In the genomic region with DNA sequence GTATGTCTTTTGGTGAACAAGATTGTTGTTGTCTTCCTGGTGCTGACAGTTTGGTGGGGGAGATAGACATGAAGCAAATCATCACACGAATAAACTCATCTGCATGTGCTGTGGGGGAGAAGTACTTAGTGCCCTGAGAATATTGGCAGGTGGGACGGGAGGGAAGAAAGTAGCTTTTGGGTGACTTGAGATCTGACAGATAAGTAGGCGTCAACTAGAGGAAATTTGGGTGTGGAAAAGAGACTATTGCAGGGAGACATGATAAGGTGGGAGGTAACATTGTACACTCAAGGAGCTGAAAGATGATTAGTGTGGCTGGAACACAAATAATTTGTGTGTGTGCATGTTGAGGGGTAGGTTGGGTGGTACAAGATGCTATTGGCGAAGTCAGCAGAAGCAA, we compare ENCODE assay signal across 19 cellular contexts. TPM values are rescaled to one million over a fixed set of nuclear protein-coding genes. Genes with fewer than 3 reads are reported as not detected.
DNase-seq lines count a peak whose midpoint lies in the region; ATAC-seq, FAIRE-seq and TF ChIP-seq lines count a peak whose summit lies in the region.
"Had no signal": no experiment of that assay in that cellular context is flagged by ENCODE, and none has a peak within 500 bp of the region (broad histone marks: within the 10 kb centered on the region; RNA-seq: fewer than 3 reads in every experiment).

No MANE protein-coding gene starts in this region.

- no peak for TF ChIP-seq POLR2A in K562 (conservative IDR thresholded peaks at IDR 0.05)
- TF ChIP-seq POLR2A in uterus (IDR thresholded peaks at IDR 0.05) = no peak

- POLR2A ChIA-PET in K562 (lab: Yijun Ruan, JAX) = interaction anchor here (0.7 to 1.2 kb wide), 2 partner anchors 11 to 13 kb away, joined by 3 to 5 read pairs; no protein-coding TSS in a partner anchor

- ATAC-seq in K562 = peak; percentile 36; the same call in 2 of the 3 replicates
- ATAC-seq: CD8-positive, alpha-beta T cell; GM12878; HepG2 had no signal

- H3K9me3 ChIP-seq in K562 (replicated peaks; ENCODE audit: control insufficient read depth, insufficient read depth, low read depth, low read length) (no peaks in the 10 kb centered on the region), uterus (no peaks in the 10 kb centered on the region)
- H3K9me3 ChIP-seq: BLaER1 treated with 17β-estradiol and CSF1 and Interleukin-3, amounts not matched to agents 10 nM and 100 nM had no signal

- intact Hi-C loops in K562 (cut with micrococcal nuclease) = no loop called here
- intact Hi-C loops in head of caudate nucleus (cut with DNase I) = no loop called here
- intact Hi-C loops in uterus (cut with DNase I; ENCODE audit: low total_unique reads) = no loop called here

- H3K9ac ChIP-seq in K562 (ENCODE audit: insufficient read depth in 1 of 2, low read depth in 2 of 2, low read length in 2 of 2) = no peak overlapping the region
- H3K9ac ChIP-seq: BLaER1 treated with 17β-estradiol and CSF1 and Interleukin-3, amounts not matched to agents 10 nM and 100 nM had no signal

- peak overlapping the region; percentile 49 for H3K4me2 ChIP-seq in K562 (ENCODE audit: insufficient read depth, low read length)
- H3K4me2 ChIP-seq: BLaER1 treated with 17β-estradiol and CSF1 and Interleukin-3, amounts not matched to agents 10 nM and 100 nM had no signal

- TF ChIP-seq EP300 in K562 (IDR thresholded peaks at IDR 0.05; ENCODE audit: low read length) = no peak

- H3K36me3 ChIP-seq in K562 (ENCODE audit: control insufficient read depth, insufficient read depth, low read length) (no peaks in the 10 kb centered on the region), uterus (no peaks in the 10 kb centered on the region)
- H3K36me3 ChIP-seq: BLaER1 treated with 17β-estradiol and CSF1 and Interleukin-3, amounts not matched to agents 10 nM and 100 nM had no signal

- DNase-seq in HUDEP-2 (lab: John Stamatoyannopoulos, UW; ENCODE audit: unreplicated experiment in 76 of 76) = peak in 53 of 76 experiments; percentile 8 to 85 (median 50)
- peak in 3 of 4 experiments; percentile 17 to 29 (median 20) for DNase-seq in K562 (ENCODE audit: extremely low read depth in 1 of 4, low spot score in 3 of 4)
- DNase-seq in head of caudate nucleus = peak in 22 of 42 donors; percentile 3 to 72 (median 27)
- DNase-seq in urothelium cell line (ENCODE audit: low spot score) = no peak
- DNase-seq in kidney tubule cell (ENCODE audit: low spot score) = no peak
- no peak for DNase-seq in uterus
- DNase-seq: Calu3; CD8-positive, alpha-beta T cell; DMS 273 treated with DMSO at 0.1 percent for 48 hours; DMS53; DND-41; EL; H9 had no signal

- 16% methylated on average over 4 of the region's 4 CpGs for WGBS in K562 (ENCODE audit: insufficient coverage, low coverage, missing lambda C conversion rate)

- in situ Hi-C loops in K562 (cut with MboI) = no loop called here

- FAIRE-seq in K562 (lab: Jason Lieb, UNC) = peak; percentile 77
- FAIRE-seq in urothelium cell line (lab: Jason Lieb, UNC) = peak; percentile 5
- FAIRE-seq: GM12878, GM19239, H1, HepG2, HTR-8/SVneo had no signal

- H3K79me2 ChIP-seq in K562 (ENCODE audit: control insufficient read depth, insufficient read depth, low read length) = no peaks in the 10 kb centered on the region

- H4K20me1 ChIP-seq in K562 (replicated peaks; ENCODE audit: control insufficient read depth, insufficient read depth, low read length) = no peaks in the 10 kb centered on the region
- H4K20me1 ChIP-seq: BLaER1 treated with 17β-estradiol and CSF1 and Interleukin-3, amounts not matched to agents 10 nM and 100 nM had no signal

- CTCF ChIA-PET in K562 (lab: Yijun Ruan, JAX; ENCODE audit: low intra/inter-chr PET ratio) = no interaction called here

- H3K27ac ChIP-seq in K562 (ENCODE audit: extremely low read depth, low read depth, low read length) (no peak overlapping the region), uterus (no peak overlapping the region)
- H3K27ac ChIP-seq: BLaER1 treated with 17β-estradiol and CSF1 and Interleukin-3, amounts not matched to agents 10 nM and 100 nM had no signal

- TF ChIP-seq CTCF in K562 (IDR thresholded peaks at IDR 0.05 in 2 of 3, conservative IDR thresholded peaks at IDR 0.05 in 1 of 3; ENCODE audit: insufficient read depth in 2 of 3, low read depth in 1 of 3, low read length in 3 of 3) (no peak), uterus (IDR thresholded peaks at IDR 0.05) (no peak)

- H3K27me3 ChIP-seq in K562 (ENCODE audit: control insufficient read depth in 2 of 2, insufficient read depth in 2 of 2, low read length in 2 of 2) (no peaks in the 10 kb centered on the region), uterus (no peaks in the 10 kb centered on the region)
- H3K27me3 ChIP-seq: BLaER1 treated with 17β-estradiol and CSF1 and Interleukin-3, amounts not matched to agents 10 nM and 100 nM had no signal

- H2AFZ ChIP-seq in K562 (ENCODE audit: low read depth, low read length) = no peak overlapping the region

- H3K4me3 ChIP-seq in K562 (no peak overlapping the region), uterus (no peak overlapping the region)
- H3K4me3 ChIP-seq: BLaER1 treated with 17β-estradiol and CSF1 and Interleukin-3, amounts not matched to agents 10 nM and 100 nM; GM12878 had no signal

- TF ChIP-seq RAD21 in K562 (CRISPR knock-in tag; conservative IDR thresholded peaks at IDR 0.05 in 1 of 2, IDR thresholded peaks at IDR 0.05 in 1 of 2) = no peak

- no peaks in the 10 kb centered on the region for H3K9me1 ChIP-seq in K562 (ENCODE audit: control insufficient read depth, insufficient read depth, low read length)

- H3K4me1 ChIP-seq in K562 (replicated peaks in 1 of 2; ENCODE audit: control insufficient read depth in 2 of 2, insufficient read depth in 2 of 2, low read length in 2 of 2) (peaks cover 7 to 14% of the 10 kb centered on the region in 2 experiments), uterus (no peaks in the 10 kb centered on the region)
- H3K4me1 ChIP-seq: BLaER1 treated with 17β-estradiol and CSF1 and Interleukin-3, amounts not matched to agents 10 nM and 100 nM had no signal

- no TSS peak for BruUV-seq in K562 (replicated peaks; lab: Mats Ljungman, UMichigan)

TF ChIP-seq in K562, 482 proteins besides CTCF, POLR2A, EP300 and RAD21 (continues in another document):
- TF ChIP-seq ZNF76 (CRISPR knock-in tag; IDR thresholded peaks at IDR 0.05; ENCODE audit: borderline replicate concordance) = no peak
- peak; percentile 31 for TF ChIP-seq PKNOX1 (IDR thresholded peaks at IDR 0.05)
- 0 out of 2 replicates have a peak, but pooled peaks have one; percentile 19 for TF ChIP-seq SMARCA4 (IDR thresholded peaks at IDR 0.05)
- TF ChIP-seq ZNF311 (CRISPR knock-in tag; IDR thresholded peaks at IDR 0.05) = no peak
- TF ChIP-seq, protein P1, sequence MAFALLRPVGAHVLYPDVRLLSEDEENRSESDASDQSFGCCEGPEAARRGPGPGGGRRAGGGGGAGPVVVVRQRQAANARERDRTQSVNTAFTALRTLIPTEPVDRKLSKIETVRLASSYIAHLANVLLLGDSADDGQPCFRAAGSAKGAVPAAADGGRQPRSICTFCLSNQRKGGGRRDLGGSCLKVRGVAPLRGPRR (CRISPR knock-in tag; IDR thresholded peaks at IDR 0.05) = no peak
- TF ChIP-seq PURB (CRISPR knock-in tag; IDR thresholded peaks at IDR 0.05; ENCODE audit: low read depth) = no peak
- no peak for TF ChIP-seq TEAD2 (tag; IDR thresholded peaks at IDR 0.05)
- TF ChIP-seq HNRNPK (IDR thresholded peaks at IDR 0.05; ENCODE audit: low read depth, low read length, poor library complexity, severe bottlenecking) = no peak
- TF ChIP-seq FOXJ3 (CRISPR knock-in tag; IDR thresholded peaks at IDR 0.05) = no peak
- TF ChIP-seq BACH1 (tag; IDR thresholded peaks at IDR 0.05) = no peak
- TF ChIP-seq L3MBTL2 (IDR thresholded peaks at IDR 0.05) = 0 out of 2 replicates have a peak, but pooled peaks have one; percentile 18
- no peak for TF ChIP-seq SAFB (IDR thresholded peaks at IDR 0.05; ENCODE audit: borderline replicate concordance, low read depth, low read length)
- no peak for TF ChIP-seq MEIS2 (IDR thresholded peaks at IDR 0.05; ENCODE audit: partially characterized antibody)
- TF ChIP-seq HDAC1 (IDR thresholded peaks at IDR 0.05) = peak in 1 of 2 experiments; percentile 20; a peak in 1 of 4 replicates
- TF ChIP-seq NFIX (CRISPR knock-in tag; IDR thresholded peaks at IDR 0.05; ENCODE audit: low read depth) = no peak
- no peak for TF ChIP-seq PYGO2 (tag; IDR thresholded peaks at IDR 0.05)
- TF ChIP-seq TEAD4 (IDR thresholded peaks at IDR 0.05; ENCODE audit: low read length) = 0 out of 2 replicates have a peak, but pooled peaks have one; percentile 24
- no peak for TF ChIP-seq TEAD4 (CRISPR knock-in tag; IDR thresholded peaks at IDR 0.05; ENCODE audit: borderline replicate concordance)

RNA-seq across cellular contexts. Expression of gene CNNM2, which starts 30.1 kb away (rescaled TPM):
- total RNA-seq in K562 (2011; cell fraction: chromatin; rRNA removed; ENCODE audit: low replicate concordance) = 12.8 and 21.8 TPM in 2 replicates
- 8.7 and 9.2 TPM in 2 replicates for total RNA-seq in K562 (2011; cell fraction: nucleolus; rRNA removed)
- 8.9 and 12.8 TPM in 2 replicates for total RNA-seq in K562 (2011; cell fraction: nucleoplasm; rRNA removed)
- total RNA-seq in K562 (2014; rRNA removed) = 4.0 and 5.9 TPM in 2 replicates
- 1.2 and 1.4 TPM in 2 replicates for total RNA-seq in K562 (2014; rRNA removed; fragmentation: Illumina TruSeq; extraction: Trizol)
- total RNA-seq in K562 (2015; rRNA removed; fragmentation: Illumina TruSeq; extraction: Trizol) = 1.2 and 1.5 TPM in 2 replicates
- 5.0 and 5.7 TPM in 2 replicates for total RNA-seq in K562 (2021)
- 1.3 and 1.7 TPM in 2 replicates for polyA plus RNA-seq in K562 (2011; rRNA removed)
- polyA plus RNA-seq in K562 (2011; cell fraction: cytosol; rRNA removed) = 1.2 and 2.0 TPM in 2 replicates
- polyA plus RNA-seq in K562 (2011; cell fraction: nucleus; rRNA removed) = 2.6 and 5.1 TPM in 2 replicates
- polyA plus RNA-seq in K562 (2012) = 4.0 and 4.6 TPM in 2 replicates
- polyA plus RNA-seq in K562 (2014; fragmentation: Illumina TruSeq; extraction: Trizol) = 2.1 and 2.7 TPM in 2 replicates
- polyA plus RNA-seq in K562 (2014; fragmentation: Nextera tagmentation; extraction: Ambion mirVana) = under 1 TPM; 0.21 to 0.23 TPM
- polyA plus RNA-seq in K562 (2014; rRNA removed) = 0.93 and 2.2 TPM in 2 replicates
- polyA minus RNA-seq in K562 (2011; rRNA and poly(A)+ RNA removed) = 2.2 and 2.8 TPM in 2 replicates
- 1.9 and 2.9 TPM in 2 replicates for polyA minus RNA-seq in K562 (2011; cell fraction: cytosol; rRNA and poly(A)+ RNA removed)
- polyA minus RNA-seq in K562 (2011; cell fraction: nucleus; rRNA and poly(A)+ RNA removed) = 2.6 and 4.9 TPM in 2 replicates
- total RNA-seq in uterus = 10 to 100 TPM in 1 of 4 donors, 1 to 10 TPM in 3; 5.1 to 11.0 (median 7.4) TPM

Comparison
In these comparisons a context has a peak if more than half of its experiments do, and no peak if none do; other contexts are left out.
1. DNase-seq: peak in HUDEP-2 (53 of 76), K562 (3 of 4) and head of caudate nucleus (22 of 42); none in urothelium cell line (single experiment), kidney tubule cell (single experiment) and uterus (0 of 2).